ENCODE assay signal across 2 cellular contexts in the genomic region with DNA sequence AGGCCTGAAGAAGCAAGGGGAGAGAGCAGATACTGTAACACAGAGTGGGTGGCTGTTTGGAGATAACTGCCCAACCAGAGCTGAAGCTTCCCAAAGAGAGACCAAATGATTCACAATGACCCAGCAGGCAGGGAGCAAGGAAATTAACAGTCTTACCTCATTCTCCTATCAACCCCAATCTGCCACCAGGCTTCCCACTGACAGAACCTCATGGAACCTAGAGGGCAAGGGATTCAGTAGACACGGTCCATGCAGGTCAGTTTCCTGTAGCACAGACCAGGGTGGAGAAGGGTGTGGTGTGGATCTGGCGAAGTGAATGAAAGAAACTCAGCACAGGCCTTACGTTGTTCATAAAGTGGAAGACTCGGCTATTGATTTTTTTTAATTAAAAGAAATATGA.
TF ChIP-seq lines count a peak whose summit lies in the region.

No MANE protein-coding gene starts in this region.

TF ChIP-seq in H1, 55 proteins besides CTCF, POLR2A, EP300 and RAD21:
- TF ChIP-seq KDM1A (IDR thresholded peaks at IDR 0.05; ENCODE audit: borderline replicate concordance, low read length) (no peak), CTBP2 (IDR thresholded peaks at IDR 0.05; ENCODE audit: borderline replicate concordance, insufficient read depth, insufficient read length, low read length) (no peak), CHD2 (IDR thresholded peaks at IDR 0.05; ENCODE audit: low read length) (no peak), BCL11A (IDR thresholded peaks at IDR 0.05; ENCODE audit: low read depth in 2 of 2, low read length in 2 of 2) (no peak), SP1 (IDR thresholded peaks at IDR 0.05; ENCODE audit: low read depth, low read length) (no peak), SRF (IDR thresholded peaks at IDR 0.05; ENCODE audit: low read depth, low read length) (no peak)
- TF ChIP-seq, protein P1, sequence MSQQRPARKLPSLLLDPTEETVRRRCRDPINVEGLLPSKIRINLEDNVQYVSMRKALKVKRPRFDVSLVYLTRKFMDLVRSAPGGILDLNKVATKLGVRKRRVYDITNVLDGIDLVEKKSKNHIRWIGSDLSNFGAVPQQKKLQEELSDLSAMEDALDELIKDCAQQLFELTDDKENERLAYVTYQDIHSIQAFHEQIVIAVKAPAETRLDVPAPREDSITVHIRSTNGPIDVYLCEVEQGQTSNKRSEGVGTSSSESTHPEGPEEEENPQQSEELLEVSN (IDR thresholded peaks at IDR 0.05) = no peak
TF ChIP-seq in H1: peak in this region for 0.

TF ChIP-seq in HepG2, 621 proteins besides CTCF, POLR2A, EP300 and RAD21 (continues in another document):
- TF ChIP-seq, protein P2, sequence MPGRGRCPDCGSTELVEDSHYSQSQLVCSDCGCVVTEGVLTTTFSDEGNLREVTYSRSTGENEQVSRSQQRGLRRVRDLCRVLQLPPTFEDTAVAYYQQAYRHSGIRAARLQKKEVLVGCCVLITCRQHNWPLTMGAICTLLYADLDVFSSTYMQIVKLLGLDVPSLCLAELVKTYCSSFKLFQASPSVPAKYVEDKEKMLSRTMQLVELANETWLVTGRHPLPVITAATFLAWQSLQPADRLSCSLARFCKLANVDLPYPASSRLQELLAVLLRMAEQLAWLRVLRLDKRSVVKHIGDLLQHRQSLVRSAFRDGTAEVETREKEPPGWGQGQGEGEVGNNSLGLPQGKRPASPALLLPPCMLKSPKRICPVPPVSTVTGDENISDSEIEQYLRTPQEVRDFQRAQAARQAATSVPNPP (CRISPR knock-in tag; IDR thresholded peaks at IDR 0.05) = no peak
- no peak for TF ChIP-seq PAWR (CRISPR knock-in tag; IDR thresholded peaks at IDR 0.05; ENCODE audit: borderline replicate concordance)
- no peak for TF ChIP-seq RFX3 (CRISPR knock-in tag; IDR thresholded peaks at IDR 0.05)
- TF ChIP-seq, protein P3, sequence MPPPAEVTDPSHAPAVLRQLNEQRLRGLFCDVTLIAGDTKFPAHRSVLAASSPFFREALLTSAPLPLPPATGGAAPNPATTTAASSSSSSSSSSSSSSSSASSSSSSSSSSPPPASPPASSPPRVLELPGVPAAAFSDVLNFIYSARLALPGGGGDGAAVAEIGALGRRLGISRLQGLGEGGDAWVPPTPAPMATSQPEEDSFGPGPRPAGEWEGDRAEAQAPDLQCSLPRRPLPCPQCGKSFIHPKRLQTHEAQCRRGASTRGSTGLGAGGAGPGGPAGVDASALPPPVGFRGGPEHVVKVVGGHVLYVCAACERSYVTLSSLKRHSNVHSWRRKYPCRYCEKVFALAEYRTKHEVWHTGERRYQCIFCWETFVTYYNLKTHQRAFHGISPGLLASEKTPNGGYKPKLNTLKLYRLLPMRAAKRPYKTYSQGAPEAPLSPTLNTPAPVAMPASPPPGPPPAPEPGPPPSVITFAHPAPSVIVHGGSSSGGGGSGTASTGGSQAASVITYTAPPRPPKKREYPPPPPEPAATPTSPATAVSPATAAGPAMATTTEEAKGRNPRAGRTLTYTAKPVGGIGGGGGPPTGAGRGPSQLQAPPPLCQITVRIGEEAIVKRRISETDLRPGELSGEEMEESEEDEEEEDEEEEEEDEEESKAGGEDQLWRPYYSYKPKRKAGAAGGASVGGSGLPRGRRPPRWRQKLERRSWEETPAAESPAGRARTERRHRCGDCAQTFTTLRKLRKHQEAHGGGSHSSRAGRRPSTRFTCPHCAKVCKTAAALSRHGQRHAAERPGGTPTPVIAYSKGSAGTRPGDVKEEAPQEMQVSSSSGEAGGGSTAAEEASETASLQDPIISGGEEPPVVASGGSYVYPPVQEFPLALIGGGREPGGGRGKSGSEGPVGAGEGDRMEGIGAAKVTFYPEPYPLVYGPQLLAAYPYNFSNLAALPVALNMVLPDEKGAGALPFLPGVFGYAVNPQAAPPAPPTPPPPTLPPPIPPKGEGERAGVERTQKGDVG (CRISPR knock-in tag; IDR thresholded peaks at IDR 0.05; ENCODE audit: borderline replicate concordance) = 0 out of 2 replicates have a peak, but pooled peaks have one; percentile 32
- no peak for TF ChIP-seq ZNF446 (CRISPR knock-in tag; IDR thresholded peaks at IDR 0.05)
- TF ChIP-seq KLF12 (CRISPR knock-in tag; IDR thresholded peaks at IDR 0.05; ENCODE audit: borderline replicate concordance) = no peak
- TF ChIP-seq ZNF556 (CRISPR knock-in tag; IDR thresholded peaks at IDR 0.05; ENCODE audit: borderline replicate concordance) = no peak
- TF ChIP-seq ZNF121 (CRISPR knock-in tag; IDR thresholded peaks at IDR 0.05) = no peak
- TF ChIP-seq RARG (CRISPR knock-in tag; IDR thresholded peaks at IDR 0.05; ENCODE audit: low read depth) = no peak
- no peak for TF ChIP-seq SOX13 (IDR thresholded peaks at IDR 0.05)
- no peak for TF ChIP-seq SOX13 (CRISPR knock-in tag; conservative IDR thresholded peaks at IDR 0.05 in 1 of 2, IDR thresholded peaks at IDR 0.05 in 1 of 2)
- peak; percentile 96 for TF ChIP-seq ZBTB38 (CRISPR knock-in tag; IDR thresholded peaks at IDR 0.05)
- TF ChIP-seq, protein P4, sequence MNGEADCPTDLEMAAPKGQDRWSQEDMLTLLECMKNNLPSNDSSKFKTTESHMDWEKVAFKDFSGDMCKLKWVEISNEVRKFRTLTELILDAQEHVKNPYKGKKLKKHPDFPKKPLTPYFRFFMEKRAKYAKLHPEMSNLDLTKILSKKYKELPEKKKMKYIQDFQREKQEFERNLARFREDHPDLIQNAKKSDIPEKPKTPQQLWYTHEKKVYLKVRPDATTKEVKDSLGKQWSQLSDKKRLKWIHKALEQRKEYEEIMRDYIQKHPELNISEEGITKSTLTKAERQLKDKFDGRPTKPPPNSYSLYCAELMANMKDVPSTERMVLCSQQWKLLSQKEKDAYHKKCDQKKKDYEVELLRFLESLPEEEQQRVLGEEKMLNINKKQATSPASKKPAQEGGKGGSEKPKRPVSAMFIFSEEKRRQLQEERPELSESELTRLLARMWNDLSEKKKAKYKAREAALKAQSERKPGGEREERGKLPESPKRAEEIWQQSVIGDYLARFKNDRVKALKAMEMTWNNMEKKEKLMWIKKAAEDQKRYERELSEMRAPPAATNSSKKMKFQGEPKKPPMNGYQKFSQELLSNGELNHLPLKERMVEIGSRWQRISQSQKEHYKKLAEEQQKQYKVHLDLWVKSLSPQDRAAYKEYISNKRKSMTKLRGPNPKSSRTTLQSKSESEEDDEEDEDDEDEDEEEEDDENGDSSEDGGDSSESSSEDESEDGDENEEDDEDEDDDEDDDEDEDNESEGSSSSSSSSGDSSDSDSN (CRISPR knock-in tag; IDR thresholded peaks at IDR 0.05) = 0 out of 2 replicates have a peak, but pooled peaks have one; percentile 40
- TF ChIP-seq ZNF780A (CRISPR knock-in tag; IDR thresholded peaks at IDR 0.05) = no peak
- TF ChIP-seq FOXO1 (CRISPR knock-in tag; IDR thresholded peaks at IDR 0.05) = no peak
- peak; percentile 30; the same call in 1 of the 2 replicates for TF ChIP-seq ZFX (CRISPR knock-in tag; IDR thresholded peaks at IDR 0.05; ENCODE audit: low read depth)
- TF ChIP-seq, protein P5, sequence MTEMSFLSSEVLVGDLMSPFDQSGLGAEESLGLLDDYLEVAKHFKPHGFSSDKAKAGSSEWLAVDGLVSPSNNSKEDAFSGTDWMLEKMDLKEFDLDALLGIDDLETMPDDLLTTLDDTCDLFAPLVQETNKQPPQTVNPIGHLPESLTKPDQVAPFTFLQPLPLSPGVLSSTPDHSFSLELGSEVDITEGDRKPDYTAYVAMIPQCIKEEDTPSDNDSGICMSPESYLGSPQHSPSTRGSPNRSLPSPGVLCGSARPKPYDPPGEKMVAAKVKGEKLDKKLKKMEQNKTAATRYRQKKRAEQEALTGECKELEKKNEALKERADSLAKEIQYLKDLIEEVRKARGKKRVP (CRISPR knock-in tag; IDR thresholded peaks at IDR 0.05) = 0 out of 4 replicates have a peak, but pooled peaks of 1 of the 2 experiments have one; percentile 13
- no peak for TF ChIP-seq ZNF205 (CRISPR knock-in tag; IDR thresholded peaks at IDR 0.05)
- TF ChIP-seq, protein P6, sequence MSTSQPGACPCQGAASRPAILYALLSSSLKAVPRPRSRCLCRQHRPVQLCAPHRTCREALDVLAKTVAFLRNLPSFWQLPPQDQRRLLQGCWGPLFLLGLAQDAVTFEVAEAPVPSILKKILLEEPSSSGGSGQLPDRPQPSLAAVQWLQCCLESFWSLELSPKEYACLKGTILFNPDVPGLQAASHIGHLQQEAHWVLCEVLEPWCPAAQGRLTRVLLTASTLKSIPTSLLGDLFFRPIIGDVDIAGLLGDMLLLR (CRISPR knock-in tag; IDR thresholded peaks at IDR 0.05) = no peak
- no peak for TF ChIP-seq CEBPB (IDR thresholded peaks at IDR 0.05; ENCODE audit: borderline replicate concordance, low read depth, low read length)
- no peak for TF ChIP-seq CREM (IDR thresholded peaks at IDR 0.05)
- no peak for TF ChIP-seq CREM (CRISPR knock-in tag; IDR thresholded peaks at IDR 0.05)
- no peak for TF ChIP-seq XBP1 (CRISPR knock-in tag; IDR thresholded peaks at IDR 0.05)
- TF ChIP-seq KMT2B (CRISPR knock-in tag; IDR thresholded peaks at IDR 0.05) = no peak
- TF ChIP-seq ZNF335 (CRISPR knock-in tag; IDR thresholded peaks at IDR 0.05) = no peak
- 0 out of 2 replicates have a peak, but pooled peaks have one; percentile 18 for TF ChIP-seq SAP130 (CRISPR knock-in tag; IDR thresholded peaks at IDR 0.05; ENCODE audit: low read depth)
- TF ChIP-seq, protein P7, sequence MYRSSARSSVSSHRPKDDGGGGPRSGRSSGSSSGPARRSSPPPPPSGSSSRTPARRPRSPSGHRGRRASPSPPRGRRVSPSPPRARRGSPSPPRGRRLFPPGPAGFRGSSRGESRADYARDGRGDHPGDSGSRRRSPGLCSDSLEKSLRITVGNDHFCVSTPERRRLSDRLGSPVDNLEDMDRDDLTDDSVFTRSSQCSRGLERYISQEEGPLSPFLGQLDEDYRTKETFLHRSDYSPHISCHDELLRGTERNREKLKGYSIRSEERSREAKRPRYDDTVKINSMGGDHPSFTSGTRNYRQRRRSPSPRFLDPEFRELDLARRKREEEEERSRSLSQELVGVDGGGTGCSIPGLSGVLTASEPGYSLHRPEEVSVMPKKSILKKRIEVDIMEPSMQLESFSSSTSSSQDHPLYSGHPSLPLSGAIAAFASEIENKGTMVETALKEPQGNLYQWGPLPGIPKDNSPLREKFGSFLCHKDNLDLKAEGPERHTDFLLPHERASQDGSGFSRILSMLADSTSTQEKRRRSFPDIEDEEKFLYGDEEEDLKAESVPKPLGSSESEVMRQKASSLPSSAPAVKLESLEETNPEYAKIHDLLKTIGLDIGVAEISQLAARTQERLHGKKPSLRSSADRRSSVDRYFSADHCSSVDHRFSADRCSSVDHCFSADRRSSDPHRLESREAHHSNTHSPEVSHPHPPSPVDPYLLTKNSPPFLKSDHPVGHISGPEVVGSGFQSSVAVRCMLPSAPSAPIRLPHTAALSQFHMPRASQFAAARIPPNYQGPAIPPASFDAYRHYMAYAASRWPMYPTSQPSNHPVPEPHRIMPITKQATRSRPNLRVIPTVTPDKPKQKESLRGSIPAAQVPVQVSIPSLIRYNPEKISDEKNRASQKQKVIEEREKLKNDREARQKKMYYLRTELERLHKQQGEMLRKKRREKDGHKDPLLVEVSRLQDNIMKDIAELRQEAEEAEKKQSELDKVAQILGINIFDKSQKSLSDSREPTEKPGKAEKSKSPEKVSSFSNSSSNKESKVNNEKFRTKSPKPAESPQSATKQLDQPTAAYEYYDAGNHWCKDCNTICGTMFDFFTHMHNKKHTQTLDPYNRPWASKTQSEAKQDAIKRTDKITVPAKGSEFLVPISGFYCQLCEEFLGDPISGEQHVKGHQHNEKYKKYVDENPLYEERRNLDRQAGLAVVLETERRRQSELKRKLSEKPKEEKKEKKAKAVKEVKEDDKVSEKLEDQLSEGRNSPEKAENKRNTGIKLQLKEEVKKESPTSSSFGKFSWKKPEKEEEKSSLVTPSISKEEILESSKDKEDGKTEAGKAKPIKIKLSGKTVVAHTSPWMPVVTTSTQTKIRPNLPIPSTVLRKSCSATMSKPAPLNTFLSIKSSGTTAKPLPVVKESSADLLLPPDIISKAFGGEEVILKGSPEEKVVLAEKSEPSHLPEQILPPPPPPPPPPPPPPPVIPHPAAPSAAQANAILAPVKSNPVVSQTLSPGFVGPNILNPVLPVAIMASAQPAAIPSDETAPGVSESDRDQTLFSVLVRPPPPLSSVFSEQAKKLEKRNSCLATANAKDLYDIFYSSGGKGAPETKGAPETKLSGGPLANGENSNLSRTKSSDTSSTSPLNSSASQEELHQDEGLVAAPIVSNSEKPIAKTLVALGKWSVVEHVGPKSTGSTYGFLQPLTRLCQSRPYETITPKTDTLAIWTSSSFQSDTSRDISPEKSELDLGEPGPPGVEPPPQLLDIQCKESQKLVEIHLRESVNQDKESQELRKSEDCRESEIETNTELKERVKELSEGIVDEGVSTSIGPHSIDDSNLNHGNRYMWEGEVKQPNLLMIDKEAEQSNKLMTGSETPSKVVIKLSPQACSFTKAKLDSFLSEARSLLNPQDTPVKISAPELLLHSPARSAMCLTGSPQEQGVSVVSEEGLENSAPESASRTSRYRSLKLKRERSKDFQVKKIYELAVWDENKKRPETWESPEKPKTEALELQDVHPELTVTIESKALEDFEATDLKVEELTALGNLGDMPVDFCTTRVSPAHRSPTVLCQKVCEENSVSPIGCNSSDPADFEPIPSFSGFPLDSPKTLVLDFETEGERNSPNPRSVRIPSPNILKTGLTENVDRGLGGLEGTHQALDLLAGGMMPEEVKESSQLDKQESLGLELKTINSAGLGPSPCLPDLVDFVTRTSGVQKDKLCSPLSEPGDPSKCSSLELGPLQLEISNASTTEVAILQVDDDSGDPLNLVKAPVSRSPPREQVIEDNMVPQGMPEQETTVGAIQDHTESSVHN (CRISPR knock-in tag; IDR thresholded peaks at IDR 0.05) = no peak
- TF ChIP-seq ZNF101 (CRISPR knock-in tag; IDR thresholded peaks at IDR 0.05; ENCODE audit: borderline replicate concordance, low read depth) = no peak
- peak; percentile 25; the same call in 1 of the 3 replicates for TF ChIP-seq MXI1 (IDR thresholded peaks at IDR 0.05; ENCODE audit: borderline replicate concordance, low read depth, low read length)
- peak; percentile 39 for TF ChIP-seq GATAD2A (CRISPR knock-in tag; IDR thresholded peaks at IDR 0.05)
- TF ChIP-seq MED1 (CRISPR knock-in tag; IDR thresholded peaks at IDR 0.05) = 0 out of 2 replicates have a peak, but pooled peaks have one; percentile 43
- no peak for TF ChIP-seq LCORL (IDR thresholded peaks at IDR 0.05)
- 0 out of 2 replicates have a peak, but pooled peaks have one; percentile 25 for TF ChIP-seq LCORL (CRISPR knock-in tag; IDR thresholded peaks at IDR 0.05)
- no peak for TF ChIP-seq ZNF703 (CRISPR knock-in tag; IDR thresholded peaks at IDR 0.05; ENCODE audit: borderline replicate concordance)
- TF ChIP-seq YEATS4 (CRISPR knock-in tag; IDR thresholded peaks at IDR 0.05; ENCODE audit: borderline replicate concordance) = 0 out of 2 replicates have a peak, but pooled peaks have one; percentile 48
- no peak for TF ChIP-seq ZNF841 (CRISPR knock-in tag; IDR thresholded peaks at IDR 0.05; ENCODE audit: borderline replicate concordance)
- no peak for TF ChIP-seq ZNF749 (CRISPR knock-in tag; IDR thresholded peaks at IDR 0.05; ENCODE audit: borderline replicate concordance)
- TF ChIP-seq NPAS2 (CRISPR knock-in tag; IDR thresholded peaks at IDR 0.05; ENCODE audit: borderline replicate concordance) = no peak
- TF ChIP-seq, protein P8, sequence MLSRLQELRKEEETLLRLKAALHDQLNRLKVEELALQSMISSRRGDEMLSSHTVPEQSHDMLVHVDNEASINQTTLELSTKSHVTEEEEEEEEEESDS (CRISPR knock-in tag; IDR thresholded peaks at IDR 0.05; ENCODE audit: borderline replicate concordance) = no peak
- TF ChIP-seq ATRX (CRISPR knock-in tag; IDR thresholded peaks at IDR 0.05; ENCODE audit: borderline replicate concordance) = no peak
- no peak for TF ChIP-seq TGIF2 (CRISPR knock-in tag; IDR thresholded peaks at IDR 0.05)
- TF ChIP-seq ZNF296 (CRISPR knock-in tag; conservative IDR thresholded peaks at IDR 0.05) = no peak
- TF ChIP-seq CENPT (CRISPR knock-in tag; IDR thresholded peaks at IDR 0.05; ENCODE audit: low read depth) = no peak
